Comparison of ENCODE assay signal across 26 cellular contexts in the genomic region with DNA sequence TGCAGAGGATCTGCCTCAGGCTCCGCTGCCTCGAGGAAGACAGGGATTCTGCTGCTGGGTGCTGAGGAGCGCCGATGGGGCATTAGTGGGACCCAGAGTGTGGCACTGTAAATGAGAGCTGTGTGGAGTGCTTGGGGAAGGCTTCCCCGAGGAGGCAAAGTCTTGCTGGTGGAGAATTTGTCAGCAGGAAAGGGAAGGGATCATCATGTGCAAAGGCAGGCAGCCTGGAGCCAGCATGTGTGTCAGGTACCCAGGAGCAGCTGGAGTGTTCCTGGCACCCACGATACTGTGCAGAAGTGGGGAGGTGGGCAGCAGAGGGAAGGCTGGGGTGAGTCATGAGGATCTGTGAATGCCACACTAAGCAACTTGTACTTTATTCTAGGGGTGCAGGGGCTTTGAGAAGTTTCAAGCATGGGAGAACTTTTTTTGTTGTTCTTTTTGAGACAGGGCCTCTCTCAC. TPM values are rescaled to one million over a fixed set of nuclear protein-coding genes. Genes with fewer than 3 reads are reported as not detected.
DNase-seq lines count a peak whose midpoint lies in the region; ATAC-seq and TF ChIP-seq lines count a peak whose summit lies in the region.
"Had no signal": no experiment of that assay in that cellular context is flagged by ENCODE, and none has a peak within 500 bp of the region (broad histone marks: within the 10 kb centered on the region; RNA-seq: fewer than 3 reads in every experiment).

No MANE protein-coding gene starts in this region.

- H2AFZ ChIP-seq in HCT116 (ENCODE audit: low read depth, low read length, poor library complexity, severe bottlenecking), result no peak overlapping the region
- H2AFZ ChIP-seq: GM23248 had no signal

- DNase-seq in activated naive CD4-positive, alpha-beta T cell treated with anti-CD3 and anti-CD28 coated beads for 36 hours, result no peak
- DNase-seq in HCT116 (ENCODE audit: low read depth, low spot score) (no peak), GM20000 (ENCODE audit: low spot score) (no peak), NCI-H187 (lab: John Stamatoyannopoulos, UW) (no peak)
- no peak for DNase-seq in stimulated activated effector memory CD8-positive, alpha-beta T cell treated with anti-CD3 and anti-CD28 coated beads, Interleukin-12 subunit alpha, Interleukin-12 subunit beta, amount 100 ng/mL, for 72 hours (ENCODE audit: low spot score in 2 of 2)
- DNase-seq: activated B cell treated with CpG ODN at 0.5 μM for 24 hours; activated CD8-positive, alpha-beta memory T cell treated with anti-CD3 and anti-CD28 coated beads for 24 hours; activated naive CD8-positive, alpha-beta T cell treated with anti-CD3 and anti-CD28 coated beads, Interleukin-2, amount 10 ng/mL, durations not matched to agents 7 days and 5 days; activated T-cell treated with anti-CD3 and anti-CD28 coated beads, Interleukin-2, amount 50 U/mL, for 1 hour; effector CD4-positive, alpha-beta T cell; GM23248; kidney glomerular epithelial cell; lower lobe of right lung; MV-4-11; NCI-H146; NCI-H2171; NCI-H510A treated with DMSO at 0.1 percent for 48 hours; NK-92 treated with Interleukin-12 subunit alpha and Interleukin-12 subunit beta, amount 100 ng/mL, for 24 hours; SIG-M5; stimulated activated CD4-positive, alpha-beta T cell treated with anti-CD3 and anti-CD28 coated beads, Interleukin-1b, Interleukin-23, amount 100 ng/mL, for 48 hours; SW 1271 had no signal

- H3K79me2 ChIP-seq in HCT116 (ENCODE audit: insufficient read depth, low read length), result no peaks in the 10 kb centered on the region

- no peaks in the 10 kb centered on the region for H3K9me3 Mint-ChIP-seq in activated naive CD4-positive, alpha-beta T cell treated with anti-CD3 and anti-CD28 coated beads, Interleukin-2, amount 50 U/mL, for 24 hours
- no peaks in the 10 kb centered on the region for H3K9me3 Mint-ChIP-seq in activated naive CD4-positive, alpha-beta T cell treated with anti-CD3 and anti-CD28 coated beads for 36 hours
- H3K9me3 Mint-ChIP-seq in brain, result peaks cover 0 to 2% (median 0%) of the 10 kb centered on the region in 5 experiments
- no peaks in the 10 kb centered on the region for H3K9me3 Mint-ChIP-seq in stimulated activated effector memory CD8-positive, alpha-beta T cell treated with anti-CD3 and anti-CD28 coated beads, Interleukin-12 subunit alpha, Interleukin-12 subunit beta, amount 100 ng/mL, for 72 hours
- H3K9me3 Mint-ChIP-seq: activated B cell treated with CpG ODN at 0.5 μM for 24 hours; activated naive CD8-positive, alpha-beta T cell treated with anti-CD3 and anti-CD28 coated beads, Interleukin-2, amount 10 ng/mL, durations not matched to agents 7 days and 5 days had no signal

- no peak for TF ChIP-seq RAD21 in HCT116 (IDR thresholded peaks at IDR 0.05; ENCODE audit: low read depth)

- ATAC-seq in HCT116 (no peak), GM21737 (IDR thresholded peaks at IDR 0.05; ENCODE audit: unreplicated experiment) (no peak)
- ATAC-seq in stimulated activated effector memory CD8-positive, alpha-beta T cell treated with anti-CD3 and anti-CD28 coated beads, Interleukin-12 subunit alpha, Interleukin-12 subunit beta, amount 100 ng/mL, for 72 hours, result no peak
- ATAC-seq: lower lobe of right lung had no signal

- H3K36me3 Mint-ChIP-seq in activated naive CD4-positive, alpha-beta T cell treated with anti-CD3 and anti-CD28 coated beads, Interleukin-2, amount 50 U/mL, for 24 hours, result no peaks in the 10 kb centered on the region
- peaks cover 8% of the 10 kb centered on the region for H3K36me3 Mint-ChIP-seq in activated naive CD4-positive, alpha-beta T cell treated with anti-CD3 and anti-CD28 coated beads for 36 hours (ENCODE audit: low read depth)
- peaks cover 12% of the 10 kb centered on the region for H3K36me3 Mint-ChIP-seq in brain
- peaks cover 25% of the 10 kb centered on the region for H3K36me3 Mint-ChIP-seq in stimulated activated effector memory CD8-positive, alpha-beta T cell treated with anti-CD3 and anti-CD28 coated beads, Interleukin-12 subunit alpha, Interleukin-12 subunit beta, amount 100 ng/mL, for 72 hours

- H3K27ac ChIP-seq in HCT116 (ENCODE audit: low read depth, low read length), result no peak overlapping the region
- H3K27ac ChIP-seq: GM23248, lower lobe of right lung, neutrophil had no signal

- H3K9me2 ChIP-seq in HCT116 (ENCODE audit: insufficient read depth), result no peaks in the 10 kb centered on the region

- H4K20me1 ChIP-seq in HCT116 (ENCODE audit: insufficient read depth), result no peaks in the 10 kb centered on the region

- no peaks in the 10 kb centered on the region for H3K27me3 Mint-ChIP-seq in activated naive CD4-positive, alpha-beta T cell treated with anti-CD3 and anti-CD28 coated beads, Interleukin-2, amount 50 U/mL, for 24 hours
- H3K27me3 Mint-ChIP-seq in activated naive CD4-positive, alpha-beta T cell treated with anti-CD3 and anti-CD28 coated beads for 36 hours (ENCODE audit: low read depth), result no peaks in the 10 kb centered on the region
- H3K27me3 Mint-ChIP-seq in brain, result no peaks in the 10 kb centered on the region
- H3K27me3 Mint-ChIP-seq: activated B cell treated with CpG ODN at 0.5 μM for 24 hours; activated naive CD8-positive, alpha-beta T cell treated with anti-CD3 and anti-CD28 coated beads, Interleukin-2, amount 10 ng/mL, durations not matched to agents 7 days and 5 days had no signal

- H3K9ac ChIP-seq in HCT116 (ENCODE audit: low read length), result no peak overlapping the region
- H3K9ac ChIP-seq: GM23248 had no signal

- no peak overlapping the region for H3K4me3 Mint-ChIP-seq in activated naive CD4-positive, alpha-beta T cell treated with anti-CD3 and anti-CD28 coated beads, Interleukin-2, amount 50 U/mL, for 24 hours
- no peak overlapping the region for H3K4me3 Mint-ChIP-seq in activated naive CD4-positive, alpha-beta T cell treated with anti-CD3 and anti-CD28 coated beads for 36 hours
- H3K4me3 Mint-ChIP-seq in brain, result no peak overlapping the region
- H3K4me3 Mint-ChIP-seq in stimulated activated effector memory CD8-positive, alpha-beta T cell treated with anti-CD3 and anti-CD28 coated beads, Interleukin-12 subunit alpha, Interleukin-12 subunit beta, amount 100 ng/mL, for 72 hours, result no peak overlapping the region
- H3K4me3 Mint-ChIP-seq: activated B cell treated with CpG ODN at 0.5 μM for 24 hours; activated naive CD8-positive, alpha-beta T cell treated with anti-CD3 and anti-CD28 coated beads, Interleukin-2, amount 10 ng/mL, durations not matched to agents 7 days and 5 days had no signal

- no peak overlapping the region for H3K4me2 ChIP-seq in HCT116 (ENCODE audit: low read length)

- no peaks in the 10 kb centered on the region; a peak in 1 of 4 replicates for H3K36me3 ChIP-seq in HCT116 (ENCODE audit: control insufficient read depth in 1 of 2, insufficient read depth in 2 of 2, low read length in 2 of 2)

- no peaks in the 10 kb centered on the region for H3K9me3 ChIP-seq in HCT116 (ENCODE audit: control insufficient read depth in 1 of 2, insufficient read depth in 1 of 2, low read depth in 1 of 2, low read length in 2 of 2)
- H3K9me3 ChIP-seq: lower lobe of right lung, neutrophil had no signal

- no peaks in the 10 kb centered on the region for H3K27me3 ChIP-seq in HCT116 (ENCODE audit: insufficient read depth, low read length)
- H3K27me3 ChIP-seq: BLaER1 treated with 17β-estradiol and CSF1 and Interleukin-3, amounts not matched to agents 10 nM and 100 nM; neutrophil had no signal

- RAD21 ChIA-PET in HCT116 (lab: Charles Lee; ENCODE audit: low non-redundant PET in 1 of 2, low total read pairs in 2 of 2, uncharacterized antibody in 2 of 2, unreplicated experiment in 2 of 2), result no interaction called here

- intact Hi-C loops in activated naive CD4-positive, alpha-beta T cell treated with anti-CD3 and anti-CD28 coated beads for 36 hours (cut with micrococcal nuclease), result no loop called here
- intact Hi-C loops in HCT116 (cut with micrococcal nuclease), result loop anchor here (10.0 kb wide), 1 partner anchor 453 kb away; no protein-coding TSS in a partner anchor

- H3K4me1 ChIP-seq in HCT116 (ENCODE audit: control insufficient read depth in 1 of 2, insufficient read depth in 2 of 2, low read length in 2 of 2), result no peaks in the 10 kb centered on the region

- no peak overlapping the region for H3K4me3 ChIP-seq in HCT116 (replicated peaks in 1 of 2; ENCODE audit: low read depth in 1 of 2, low read length in 2 of 2)
- H3K4me3 ChIP-seq: BLaER1 treated with 17β-estradiol and CSF1 and Interleukin-3, amounts not matched to agents 10 nM and 100 nM; GM23248; lower lobe of right lung had no signal

- peaks cover 3% of the 10 kb centered on the region for H3K4me1 Mint-ChIP-seq in activated naive CD4-positive, alpha-beta T cell treated with anti-CD3 and anti-CD28 coated beads, Interleukin-2, amount 50 U/mL, for 24 hours
- H3K4me1 Mint-ChIP-seq in activated naive CD4-positive, alpha-beta T cell treated with anti-CD3 and anti-CD28 coated beads for 36 hours (ENCODE audit: low read depth), result peaks cover 2% of the 10 kb centered on the region
- H3K4me1 Mint-ChIP-seq in brain, result peaks cover 6% of the 10 kb centered on the region
- H3K4me1 Mint-ChIP-seq in stimulated activated effector memory CD8-positive, alpha-beta T cell treated with anti-CD3 and anti-CD28 coated beads, Interleukin-12 subunit alpha, Interleukin-12 subunit beta, amount 100 ng/mL, for 72 hours, result peaks cover 3% of the 10 kb centered on the region

- POLR2A ChIA-PET in HCT116 (lab: Charles Lee), result no interaction called here

- TF ChIP-seq POLR2A in HCT116 (IDR thresholded peaks at IDR 0.05; ENCODE audit: borderline replicate concordance, extremely low read depth, insufficient read depth, insufficient read length), result no peak

- peak overlapping the region; percentile 84 for H3K27ac Mint-ChIP-seq in activated naive CD4-positive, alpha-beta T cell treated with anti-CD3 and anti-CD28 coated beads, Interleukin-2, amount 50 U/mL, for 24 hours
- H3K27ac Mint-ChIP-seq in activated naive CD4-positive, alpha-beta T cell treated with anti-CD3 and anti-CD28 coated beads for 36 hours, result no peak overlapping the region
- peak overlapping the region in 3 of 5 experiments; percentile 13 to 56 (median 33) for H3K27ac Mint-ChIP-seq in brain
- peak overlapping the region; percentile 84 for H3K27ac Mint-ChIP-seq in stimulated activated effector memory CD8-positive, alpha-beta T cell treated with anti-CD3 and anti-CD28 coated beads, Interleukin-12 subunit alpha, Interleukin-12 subunit beta, amount 100 ng/mL, for 72 hours
- H3K27ac Mint-ChIP-seq: activated B cell treated with CpG ODN at 0.5 μM for 24 hours; activated naive CD8-positive, alpha-beta T cell treated with anti-CD3 and anti-CD28 coated beads, Interleukin-2, amount 10 ng/mL, durations not matched to agents 7 days and 5 days had no signal

- TF ChIP-seq CTCF in HCT116 (IDR thresholded peaks at IDR 0.05 in 2 of 3, conservative IDR thresholded peaks at IDR 0.05 in 1 of 3; ENCODE audit: borderline replicate concordance in 1 of 3, insufficient read depth in 1 of 3, low read depth in 2 of 3, low read length in 2 of 3) (no peak), brain (conservative IDR thresholded peaks at IDR 0.05) (no peak), GM20000 (IDR thresholded peaks at IDR 0.05; ENCODE audit: extremely low read depth, missing control alignments) (no peak)

- BruUV-seq in HCT116 (replicated peaks; lab: Mats Ljungman, UMichigan), result no TSS peak

- CTCF ChIA-PET in activated naive CD4-positive, alpha-beta T cell treated with anti-CD3 and anti-CD28 coated beads for 36 hours (lab: Charles Lee), result no interaction called here
- CTCF ChIA-PET in HCT116 (lab: Charles Lee), result no interaction called here

RNA-seq across cellular contexts. Expression of gene B4GALT7, which starts 12.3 kb away (rescaled TPM):
- 10 to 100 TPM in 1 of 2 experiments, 1 to 10 TPM in 1; 9.9 to 13.6 TPM for total RNA-seq in activated naive CD4-positive, alpha-beta T cell treated with anti-CD3 and anti-CD28 coated beads for 36 hours
- total RNA-seq in HCT116 (2021; ENCODE audit: unreplicated experiment), result 25.2 TPM
- polyA plus RNA-seq in HCT116 (2012), result 20.5 and 22.4 TPM in 2 replicates
- 28.3 TPM for polyA plus RNA-seq in brain (ENCODE audit: insufficient read depth, low read depth, low replicate concordance)

RNA-seq across cellular contexts. Expression of gene TMED9, which starts 20.2 kb away (rescaled TPM):
- 100 to 1,000 TPM; 110 TPM for total RNA-seq in activated naive CD4-positive, alpha-beta T cell treated with anti-CD3 and anti-CD28 coated beads for 36 hours
- total RNA-seq in HCT116 (2021; ENCODE audit: unreplicated experiment), result 133 TPM
- polyA plus RNA-seq in HCT116 (2012), result 183 and 211 TPM in 2 replicates
- polyA plus RNA-seq in brain (ENCODE audit: insufficient read depth, low read depth, low replicate concordance), result 92.1 TPM

RNA-seq across cellular contexts. Expression of gene FAM193B, which starts 57.9 kb away (rescaled TPM):
- 10 to 100 TPM; 87.4 to 87.8 TPM for total RNA-seq in activated naive CD4-positive, alpha-beta T cell treated with anti-CD3 and anti-CD28 coated beads for 36 hours
- total RNA-seq in HCT116 (2021; ENCODE audit: unreplicated experiment), result 54.0 TPM
- polyA plus RNA-seq in HCT116 (2012), result 51.8 and 53.5 TPM in 2 replicates
- 21.6 TPM for polyA plus RNA-seq in brain (ENCODE audit: insufficient read depth, low read depth, low replicate concordance)
